ENCODE assay signal across 8 cellular contexts in the genomic region with DNA sequence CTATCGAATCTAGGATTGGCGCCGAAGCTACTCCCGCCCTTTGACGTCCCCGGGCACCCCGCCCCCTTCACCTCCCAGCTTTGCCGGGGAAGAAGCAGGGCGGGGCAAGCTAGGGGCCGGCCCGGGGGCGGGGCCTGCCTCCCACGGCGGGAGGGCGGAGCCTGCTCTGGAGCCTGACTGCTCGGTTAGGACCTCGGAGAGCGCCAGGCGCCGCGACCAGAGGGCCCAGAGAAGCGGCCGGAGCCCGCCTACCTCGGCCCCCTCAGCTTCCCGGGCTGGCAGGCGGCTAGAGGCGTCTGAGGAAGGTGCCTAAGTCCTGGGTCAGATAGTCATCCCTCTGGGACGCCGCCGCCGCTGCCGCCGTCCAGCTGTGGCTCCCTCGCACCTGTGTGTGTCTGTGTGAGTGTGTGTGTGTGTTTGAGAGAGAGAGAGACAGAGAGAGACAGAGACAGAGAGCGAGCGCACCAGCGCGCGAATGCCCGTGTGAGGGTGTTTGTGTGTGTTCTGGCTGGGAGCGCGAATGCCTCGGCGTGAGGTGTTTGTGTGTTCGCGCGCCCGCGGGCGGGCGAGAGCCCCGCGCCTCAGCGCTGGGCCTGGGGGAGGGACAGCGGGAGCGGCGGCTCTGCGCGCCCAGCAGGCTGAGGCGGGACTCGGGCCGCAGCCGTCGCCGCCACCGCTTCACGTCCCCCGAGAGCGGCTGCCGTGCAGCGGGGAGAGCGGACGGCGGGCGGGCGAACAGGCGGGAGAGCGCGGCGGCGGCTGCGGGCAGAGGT. TPM values are rescaled to one million over a fixed set of nuclear protein-coding genes. Genes with fewer than 3 reads are reported as not detected.
DNase-seq lines count a peak whose midpoint lies in the region; ATAC-seq, FAIRE-seq and TF ChIP-seq lines count a peak whose summit lies in the region.

STXBP5L (plus strand) TSS at position 176 of the 773 bp plus-strand sequence. CDS start 1,374 bp downstream, outside the sequence.

- H3K27ac ChIP-seq in SK-N-MC (no peak within 1 kb of the TSS), brain microvascular endothelial cell (no peak within 1 kb of the TSS)

- FAIRE-seq in HTR-8/SVneo (lab: Jason Lieb, UNC): no peak

- H3K4me3 ChIP-seq in SK-N-MC (peak within 1 kb of the TSS; percentile 69), brain microvascular endothelial cell (ENCODE audit: low read depth, low read length) (peak within 1 kb of the TSS; percentile 50), skeletal muscle satellite cell (ENCODE audit: low read length) (peak within 1 kb of the TSS; percentile 74)

- H3K27me3 ChIP-seq in brain microvascular endothelial cell (replicated peaks) (peaks cover 8% of the 10 kb centered on the region), skeletal muscle satellite cell (ENCODE audit: control insufficient read depth, insufficient read depth, low read length) (peaks cover 50% of the 10 kb centered on the region)

- TF ChIP-seq CTCF in brain microvascular endothelial cell (IDR thresholded peaks at IDR 0.05; ENCODE audit: low read depth, low read length, missing control alignments): no peak

- DNase-seq in HTR-8/SVneo (ENCODE audit: insufficient read length, low spot score): peak; percentile 50
- no peak for DNase-seq in SK-N-MC (ENCODE audit: low read depth, low spot score)
- peak; percentile 54 for DNase-seq in brain microvascular endothelial cell
- DNase-seq in iPS-NIHi11 (ENCODE audit: low spot score): peak; percentile 86
- no peak for DNase-seq in NK-92 treated with Interleukin-12 subunit alpha and Interleukin-12 subunit beta, amount 100 ng/mL, for 24 hours (lab: John Stamatoyannopoulos, UW)

- peak within 1 kb of the TSS; percentile 85 for H3K9ac ChIP-seq in ES-I3 (ENCODE audit: low read depth, low read length)
- no peak within 1 kb of the TSS for H3K9ac ChIP-seq in SK-N-MC (ENCODE audit: insufficient read length)
- H3K9ac ChIP-seq in skeletal muscle satellite cell (ENCODE audit: low read depth, low read length): no peak within 1 kb of the TSS

- peak; percentile 98 for ATAC-seq in GM21526 (IDR thresholded peaks at IDR 0.05; ENCODE audit: low FRiP score, unreplicated experiment)

- in situ Hi-C loops in brain microvascular endothelial cell (cut with HindIII; ENCODE audit: low pct_ligation_motif_present, low sequenced_read_pairs): no loop called here

- H3K4me2 ChIP-seq in skeletal muscle satellite cell (ENCODE audit: low read length): peak within 1 kb of the TSS; percentile 98

- H3K9me3 ChIP-seq in ES-I3 (ENCODE audit: control insufficient read depth, insufficient read depth, low read length) (no peaks in the 10 kb centered on the region), SK-N-MC (ENCODE audit: low read depth, low read length) (no peaks in the 10 kb centered on the region), skeletal muscle satellite cell (replicated peaks; ENCODE audit: low read length) (no peaks in the 10 kb centered on the region)

- H3K4me1 ChIP-seq in ES-I3 (ENCODE audit: insufficient read depth, low read length): no peaks in the 10 kb centered on the region
- peaks cover 8% of the 10 kb centered on the region for H3K4me1 ChIP-seq in skeletal muscle satellite cell (ENCODE audit: control insufficient read depth, insufficient read depth, low read length)

- H3K36me3 ChIP-seq in ES-I3 (ENCODE audit: insufficient read depth, low read length) (no peaks in the 10 kb centered on the region), SK-N-MC (ENCODE audit: insufficient read depth, low read length) (no peaks in the 10 kb centered on the region), brain microvascular endothelial cell (replicated peaks) (no peaks in the 10 kb centered on the region), skeletal muscle satellite cell (ENCODE audit: insufficient read depth, low read length) (no peaks in the 10 kb centered on the region)

RNA-seq across cellular contexts. Expression of gene STXBP5L, which starts in this region (rescaled TPM):
- 0.22 TPM in 1 of 2 replicates, not detected in the other for total RNA-seq in skeletal muscle satellite cell (2012; rRNA removed)

Comparison
In these comparisons a context has a peak if more than half of its experiments do, and no peak if none do; other contexts are left out.
1. DNase-seq: peak in HTR-8/SVneo (single experiment), brain microvascular endothelial cell (single experiment) and iPS-NIHi11 (single experiment); none in SK-N-MC (single experiment) and NK-92 treated with Interleukin-12 subunit alpha and Interleukin-12 subunit beta, amount 100 ng/mL, for 24 hours (single experiment).
2. Peak in every context shown above with its lines, with median percentiles within 50 percentile points of each other: H3K4me3 ChIP-seq.